In the genomic region with DNA sequence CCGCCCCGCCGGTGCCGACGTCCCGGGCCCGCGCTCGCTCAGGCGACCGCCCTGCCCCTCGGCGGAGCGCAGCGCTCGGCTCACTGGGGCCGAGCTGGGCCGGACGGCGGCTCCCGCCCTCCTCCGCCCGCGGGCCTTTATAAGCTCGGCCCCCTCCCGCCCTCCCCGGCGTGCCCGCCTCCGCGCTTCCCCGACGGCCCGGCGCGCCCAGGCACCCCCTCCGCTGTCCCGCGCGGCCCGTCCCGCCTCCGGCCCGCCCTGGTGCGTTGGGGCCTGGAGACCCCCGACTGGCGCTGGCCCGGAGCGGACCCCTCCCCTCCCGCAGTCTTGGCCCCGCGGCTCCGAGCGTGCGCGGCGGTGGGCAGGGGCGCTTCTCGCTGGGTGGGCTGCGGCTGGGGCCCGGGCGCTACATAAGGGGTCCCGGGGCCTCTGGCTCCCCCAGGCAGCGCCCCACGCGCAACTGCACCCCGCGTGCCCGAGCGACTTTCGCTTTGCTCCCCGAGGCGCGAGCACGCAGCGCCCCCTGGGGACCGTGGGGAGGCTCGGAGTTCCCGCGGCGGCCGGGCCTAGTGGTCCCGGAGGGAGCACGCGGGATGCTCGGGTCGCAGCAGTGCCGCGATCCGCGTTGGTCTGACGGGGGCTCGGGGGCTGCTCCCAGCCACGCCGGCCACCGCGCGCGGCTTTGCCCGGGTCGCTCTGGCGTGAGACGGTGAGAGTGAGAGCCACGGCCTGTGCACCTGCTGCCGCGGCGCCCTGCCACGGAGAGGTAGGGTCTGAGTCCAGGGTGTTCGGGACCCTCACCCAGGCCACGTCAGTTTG, we compare ENCODE assay signal across 1 cellular context.
TF ChIP-seq lines count a peak whose summit lies in the region.

A gene with protein sequence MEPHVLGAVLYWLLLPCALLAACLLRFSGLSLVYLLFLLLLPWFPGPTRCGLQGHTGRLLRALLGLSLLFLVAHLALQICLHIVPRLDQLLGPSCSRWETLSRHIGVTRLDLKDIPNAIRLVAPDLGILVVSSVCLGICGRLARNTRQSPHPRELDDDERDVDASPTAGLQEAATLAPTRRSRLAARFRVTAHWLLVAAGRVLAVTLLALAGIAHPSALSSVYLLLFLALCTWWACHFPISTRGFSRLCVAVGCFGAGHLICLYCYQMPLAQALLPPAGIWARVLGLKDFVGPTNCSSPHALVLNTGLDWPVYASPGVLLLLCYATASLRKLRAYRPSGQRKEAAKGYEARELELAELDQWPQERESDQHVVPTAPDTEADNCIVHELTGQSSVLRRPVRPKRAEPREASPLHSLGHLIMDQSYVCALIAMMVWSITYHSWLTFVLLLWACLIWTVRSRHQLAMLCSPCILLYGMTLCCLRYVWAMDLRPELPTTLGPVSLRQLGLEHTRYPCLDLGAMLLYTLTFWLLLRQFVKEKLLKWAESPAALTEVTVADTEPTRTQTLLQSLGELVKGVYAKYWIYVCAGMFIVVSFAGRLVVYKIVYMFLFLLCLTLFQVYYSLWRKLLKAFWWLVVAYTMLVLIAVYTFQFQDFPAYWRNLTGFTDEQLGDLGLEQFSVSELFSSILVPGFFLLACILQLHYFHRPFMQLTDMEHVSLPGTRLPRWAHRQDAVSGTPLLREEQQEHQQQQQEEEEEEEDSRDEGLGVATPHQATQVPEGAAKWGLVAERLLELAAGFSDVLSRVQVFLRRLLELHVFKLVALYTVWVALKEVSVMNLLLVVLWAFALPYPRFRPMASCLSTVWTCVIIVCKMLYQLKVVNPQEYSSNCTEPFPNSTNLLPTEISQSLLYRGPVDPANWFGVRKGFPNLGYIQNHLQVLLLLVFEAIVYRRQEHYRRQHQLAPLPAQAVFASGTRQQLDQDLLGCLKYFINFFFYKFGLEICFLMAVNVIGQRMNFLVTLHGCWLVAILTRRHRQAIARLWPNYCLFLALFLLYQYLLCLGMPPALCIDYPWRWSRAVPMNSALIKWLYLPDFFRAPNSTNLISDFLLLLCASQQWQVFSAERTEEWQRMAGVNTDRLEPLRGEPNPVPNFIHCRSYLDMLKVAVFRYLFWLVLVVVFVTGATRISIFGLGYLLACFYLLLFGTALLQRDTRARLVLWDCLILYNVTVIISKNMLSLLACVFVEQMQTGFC (N-terminal part only) (minus strand): TSS at position 115 of the 819 bp plus-strand sequence. CDS start 256 bp downstream, outside the sequence.

TF ChIP-seq in HepG2, 621 proteins besides CTCF, POLR2A, EP300 and RAD21 (continues in another document):
- peak; percentile 90 for TF ChIP-seq MTF2 (CRISPR knock-in tag; IDR thresholded peaks at IDR 0.05; ENCODE audit: borderline replicate concordance)
- no peak for TF ChIP-seq SNRNP70 (IDR thresholded peaks at IDR 0.05; ENCODE audit: low read depth, low read length)
- TF ChIP-seq, protein P1, sequence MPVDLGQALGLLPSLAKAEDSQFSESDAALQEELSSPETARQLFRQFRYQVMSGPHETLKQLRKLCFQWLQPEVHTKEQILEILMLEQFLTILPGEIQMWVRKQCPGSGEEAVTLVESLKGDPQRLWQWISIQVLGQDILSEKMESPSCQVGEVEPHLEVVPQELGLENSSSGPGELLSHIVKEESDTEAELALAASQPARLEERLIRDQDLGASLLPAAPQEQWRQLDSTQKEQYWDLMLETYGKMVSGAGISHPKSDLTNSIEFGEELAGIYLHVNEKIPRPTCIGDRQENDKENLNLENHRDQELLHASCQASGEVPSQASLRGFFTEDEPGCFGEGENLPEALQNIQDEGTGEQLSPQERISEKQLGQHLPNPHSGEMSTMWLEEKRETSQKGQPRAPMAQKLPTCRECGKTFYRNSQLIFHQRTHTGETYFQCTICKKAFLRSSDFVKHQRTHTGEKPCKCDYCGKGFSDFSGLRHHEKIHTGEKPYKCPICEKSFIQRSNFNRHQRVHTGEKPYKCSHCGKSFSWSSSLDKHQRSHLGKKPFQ (CRISPR knock-in tag; IDR thresholded peaks at IDR 0.05; ENCODE audit: insufficient replicate concordance), result peak; percentile 54
- TF ChIP-seq, protein P2, sequence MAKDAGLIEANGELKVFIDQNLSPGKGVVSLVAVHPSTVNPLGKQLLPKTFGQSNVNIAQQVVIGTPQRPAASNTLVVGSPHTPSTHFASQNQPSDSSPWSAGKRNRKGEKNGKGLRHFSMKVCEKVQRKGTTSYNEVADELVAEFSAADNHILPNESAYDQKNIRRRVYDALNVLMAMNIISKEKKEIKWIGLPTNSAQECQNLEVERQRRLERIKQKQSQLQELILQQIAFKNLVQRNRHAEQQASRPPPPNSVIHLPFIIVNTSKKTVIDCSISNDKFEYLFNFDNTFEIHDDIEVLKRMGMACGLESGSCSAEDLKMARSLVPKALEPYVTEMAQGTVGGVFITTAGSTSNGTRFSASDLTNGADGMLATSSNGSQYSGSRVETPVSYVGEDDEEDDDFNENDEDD (CRISPR knock-in tag; IDR thresholded peaks at IDR 0.05; ENCODE audit: borderline replicate concordance), result peak; percentile 73; the same call in 1 of the 2 replicates
- TF ChIP-seq ZFP36 (IDR thresholded peaks at IDR 0.05; ENCODE audit: borderline replicate concordance, low read depth, low read length, partially characterized antibody), result no peak
- TF ChIP-seq, protein P3, sequence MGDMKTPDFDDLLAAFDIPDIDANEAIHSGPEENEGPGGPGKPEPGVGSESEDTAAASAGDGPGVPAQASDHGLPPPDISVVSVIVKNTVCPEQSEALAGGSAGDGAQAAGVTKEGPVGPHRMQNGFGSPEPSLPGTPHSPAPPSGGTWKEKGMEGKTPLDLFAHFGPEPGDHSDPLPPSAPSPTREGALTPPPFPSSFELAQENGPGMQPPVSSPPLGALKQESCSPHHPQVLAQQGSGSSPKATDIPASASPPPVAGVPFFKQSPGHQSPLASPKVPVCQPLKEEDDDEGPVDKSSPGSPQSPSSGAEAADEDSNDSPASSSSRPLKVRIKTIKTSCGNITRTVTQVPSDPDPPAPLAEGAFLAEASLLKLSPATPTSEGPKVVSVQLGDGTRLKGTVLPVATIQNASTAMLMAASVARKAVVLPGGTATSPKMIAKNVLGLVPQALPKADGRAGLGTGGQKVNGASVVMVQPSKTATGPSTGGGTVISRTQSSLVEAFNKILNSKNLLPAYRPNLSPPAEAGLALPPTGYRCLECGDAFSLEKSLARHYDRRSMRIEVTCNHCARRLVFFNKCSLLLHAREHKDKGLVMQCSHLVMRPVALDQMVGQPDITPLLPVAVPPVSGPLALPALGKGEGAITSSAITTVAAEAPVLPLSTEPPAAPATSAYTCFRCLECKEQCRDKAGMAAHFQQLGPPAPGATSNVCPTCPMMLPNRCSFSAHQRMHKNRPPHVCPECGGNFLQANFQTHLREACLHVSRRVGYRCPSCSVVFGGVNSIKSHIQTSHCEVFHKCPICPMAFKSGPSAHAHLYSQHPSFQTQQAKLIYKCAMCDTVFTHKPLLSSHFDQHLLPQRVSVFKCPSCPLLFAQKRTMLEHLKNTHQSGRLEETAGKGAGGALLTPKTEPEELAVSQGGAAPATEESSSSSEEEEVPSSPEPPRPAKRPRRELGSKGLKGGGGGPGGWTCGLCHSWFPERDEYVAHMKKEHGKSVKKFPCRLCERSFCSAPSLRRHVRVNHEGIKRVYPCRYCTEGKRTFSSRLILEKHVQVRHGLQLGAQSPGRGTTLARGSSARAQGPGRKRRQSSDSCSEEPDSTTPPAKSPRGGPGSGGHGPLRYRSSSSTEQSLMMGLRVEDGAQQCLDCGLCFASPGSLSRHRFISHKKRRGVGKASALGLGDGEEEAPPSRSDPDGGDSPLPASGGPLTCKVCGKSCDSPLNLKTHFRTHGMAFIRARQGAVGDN (CRISPR knock-in tag; IDR thresholded peaks at IDR 0.05), result peak; percentile 94
- TF ChIP-seq, protein P4, sequence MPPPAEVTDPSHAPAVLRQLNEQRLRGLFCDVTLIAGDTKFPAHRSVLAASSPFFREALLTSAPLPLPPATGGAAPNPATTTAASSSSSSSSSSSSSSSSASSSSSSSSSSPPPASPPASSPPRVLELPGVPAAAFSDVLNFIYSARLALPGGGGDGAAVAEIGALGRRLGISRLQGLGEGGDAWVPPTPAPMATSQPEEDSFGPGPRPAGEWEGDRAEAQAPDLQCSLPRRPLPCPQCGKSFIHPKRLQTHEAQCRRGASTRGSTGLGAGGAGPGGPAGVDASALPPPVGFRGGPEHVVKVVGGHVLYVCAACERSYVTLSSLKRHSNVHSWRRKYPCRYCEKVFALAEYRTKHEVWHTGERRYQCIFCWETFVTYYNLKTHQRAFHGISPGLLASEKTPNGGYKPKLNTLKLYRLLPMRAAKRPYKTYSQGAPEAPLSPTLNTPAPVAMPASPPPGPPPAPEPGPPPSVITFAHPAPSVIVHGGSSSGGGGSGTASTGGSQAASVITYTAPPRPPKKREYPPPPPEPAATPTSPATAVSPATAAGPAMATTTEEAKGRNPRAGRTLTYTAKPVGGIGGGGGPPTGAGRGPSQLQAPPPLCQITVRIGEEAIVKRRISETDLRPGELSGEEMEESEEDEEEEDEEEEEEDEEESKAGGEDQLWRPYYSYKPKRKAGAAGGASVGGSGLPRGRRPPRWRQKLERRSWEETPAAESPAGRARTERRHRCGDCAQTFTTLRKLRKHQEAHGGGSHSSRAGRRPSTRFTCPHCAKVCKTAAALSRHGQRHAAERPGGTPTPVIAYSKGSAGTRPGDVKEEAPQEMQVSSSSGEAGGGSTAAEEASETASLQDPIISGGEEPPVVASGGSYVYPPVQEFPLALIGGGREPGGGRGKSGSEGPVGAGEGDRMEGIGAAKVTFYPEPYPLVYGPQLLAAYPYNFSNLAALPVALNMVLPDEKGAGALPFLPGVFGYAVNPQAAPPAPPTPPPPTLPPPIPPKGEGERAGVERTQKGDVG (CRISPR knock-in tag; IDR thresholded peaks at IDR 0.05; ENCODE audit: borderline replicate concordance), result 0 out of 2 replicates have a peak, but pooled peaks have one; percentile 51
- TF ChIP-seq SMC3 (IDR thresholded peaks at IDR 0.05; ENCODE audit: low read length), result no peak
- TF ChIP-seq KDM5A (IDR thresholded peaks at IDR 0.05; ENCODE audit: borderline replicate concordance, low read length), result no peak
- no peak; the same call in 1 of the 2 replicates for TF ChIP-seq ZNF160 (CRISPR knock-in tag; IDR thresholded peaks at IDR 0.05)
- 0 out of 2 replicates have a peak, but pooled peaks have one; percentile 56 for TF ChIP-seq ETV6 (CRISPR knock-in tag; conservative IDR thresholded peaks at IDR 0.05)
- TF ChIP-seq, protein P5, sequence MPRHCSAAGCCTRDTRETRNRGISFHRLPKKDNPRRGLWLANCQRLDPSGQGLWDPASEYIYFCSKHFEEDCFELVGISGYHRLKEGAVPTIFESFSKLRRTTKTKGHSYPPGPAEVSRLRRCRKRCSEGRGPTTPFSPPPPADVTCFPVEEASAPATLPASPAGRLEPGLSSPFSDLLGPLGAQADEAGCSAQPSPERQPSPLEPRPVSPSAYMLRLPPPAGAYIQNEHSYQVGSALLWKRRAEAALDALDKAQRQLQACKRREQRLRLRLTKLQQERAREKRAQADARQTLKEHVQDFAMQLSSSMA (CRISPR knock-in tag; IDR thresholded peaks at IDR 0.05), result peak; percentile 87; the same call in 1 of the 2 replicates
- peak; percentile 84; the same call in 1 of the 2 replicates for TF ChIP-seq ZNF33B (CRISPR knock-in tag; IDR thresholded peaks at IDR 0.05)
- TF ChIP-seq, protein P6, sequence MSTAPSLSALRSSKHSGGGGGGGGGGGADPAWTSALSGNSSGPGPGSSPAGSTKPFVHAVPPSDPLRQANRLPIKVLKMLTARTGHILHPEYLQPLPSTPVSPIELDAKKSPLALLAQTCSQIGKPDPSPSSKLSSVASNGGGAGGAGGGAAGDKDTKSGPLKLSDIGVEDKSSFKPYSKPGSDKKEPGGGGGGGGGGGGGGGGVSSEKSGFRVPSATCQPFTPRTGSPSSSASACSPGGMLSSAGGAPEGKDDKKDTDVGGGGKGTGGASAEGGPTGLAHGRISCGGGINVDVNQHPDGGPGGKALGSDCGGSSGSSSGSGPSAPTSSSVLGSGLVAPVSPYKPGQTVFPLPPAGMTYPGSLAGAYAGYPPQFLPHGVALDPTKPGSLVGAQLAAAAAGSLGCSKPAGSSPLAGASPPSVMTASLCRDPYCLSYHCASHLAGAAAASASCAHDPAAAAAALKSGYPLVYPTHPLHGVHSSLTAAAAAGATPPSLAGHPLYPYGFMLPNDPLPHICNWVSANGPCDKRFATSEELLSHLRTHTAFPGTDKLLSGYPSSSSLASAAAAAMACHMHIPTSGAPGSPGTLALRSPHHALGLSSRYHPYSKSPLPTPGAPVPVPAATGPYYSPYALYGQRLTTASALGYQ (CRISPR knock-in tag; IDR thresholded peaks at IDR 0.05), result no peak
- TF ChIP-seq, protein P7, sequence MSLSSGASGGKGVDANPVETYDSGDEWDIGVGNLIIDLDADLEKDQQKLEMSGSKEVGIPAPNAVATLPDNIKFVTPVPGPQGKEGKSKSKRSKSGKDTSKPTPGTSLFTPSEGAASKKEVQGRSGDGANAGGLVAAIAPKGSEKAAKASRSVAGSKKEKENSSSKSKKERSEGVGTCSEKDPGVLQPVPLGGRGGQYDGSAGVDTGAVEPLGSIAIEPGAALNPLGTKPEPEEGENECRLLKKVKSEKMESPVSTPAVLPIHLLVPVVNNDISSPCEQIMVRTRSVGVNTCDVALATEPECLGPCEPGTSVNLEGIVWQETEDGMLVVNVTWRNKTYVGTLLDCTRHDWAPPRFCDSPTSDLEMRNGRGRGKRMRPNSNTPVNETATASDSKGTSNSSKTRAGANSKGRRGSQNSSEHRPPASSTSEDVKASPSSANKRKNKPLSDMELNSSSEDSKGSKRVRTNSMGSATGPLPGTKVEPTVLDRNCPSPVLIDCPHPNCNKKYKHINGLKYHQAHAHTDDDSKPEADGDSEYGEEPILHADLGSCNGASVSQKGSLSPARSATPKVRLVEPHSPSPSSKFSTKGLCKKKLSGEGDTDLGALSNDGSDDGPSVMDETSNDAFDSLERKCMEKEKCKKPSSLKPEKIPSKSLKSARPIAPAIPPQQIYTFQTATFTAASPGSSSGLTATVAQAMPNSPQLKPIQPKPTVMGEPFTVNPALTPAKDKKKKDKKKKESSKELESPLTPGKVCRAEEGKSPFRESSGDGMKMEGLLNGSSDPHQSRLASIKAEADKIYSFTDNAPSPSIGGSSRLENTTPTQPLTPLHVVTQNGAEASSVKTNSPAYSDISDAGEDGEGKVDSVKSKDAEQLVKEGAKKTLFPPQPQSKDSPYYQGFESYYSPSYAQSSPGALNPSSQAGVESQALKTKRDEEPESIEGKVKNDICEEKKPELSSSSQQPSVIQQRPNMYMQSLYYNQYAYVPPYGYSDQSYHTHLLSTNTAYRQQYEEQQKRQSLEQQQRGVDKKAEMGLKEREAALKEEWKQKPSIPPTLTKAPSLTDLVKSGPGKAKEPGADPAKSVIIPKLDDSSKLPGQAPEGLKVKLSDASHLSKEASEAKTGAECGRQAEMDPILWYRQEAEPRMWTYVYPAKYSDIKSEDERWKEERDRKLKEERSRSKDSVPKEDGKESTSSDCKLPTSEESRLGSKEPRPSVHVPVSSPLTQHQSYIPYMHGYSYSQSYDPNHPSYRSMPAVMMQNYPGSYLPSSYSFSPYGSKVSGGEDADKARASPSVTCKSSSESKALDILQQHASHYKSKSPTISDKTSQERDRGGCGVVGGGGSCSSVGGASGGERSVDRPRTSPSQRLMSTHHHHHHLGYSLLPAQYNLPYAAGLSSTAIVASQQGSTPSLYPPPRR (CRISPR knock-in tag; IDR thresholded peaks at IDR 0.05; ENCODE audit: borderline replicate concordance), result peak; percentile 43; the same call in 1 of the 2 replicates
- no peak for TF ChIP-seq SCMH1 (CRISPR knock-in tag; IDR thresholded peaks at IDR 0.05; ENCODE audit: borderline replicate concordance)
- no peak; the same call in 1 of the 2 replicates for TF ChIP-seq MEIS1 (CRISPR knock-in tag; IDR thresholded peaks at IDR 0.05; ENCODE audit: borderline replicate concordance)
